In the genomic region with DNA sequence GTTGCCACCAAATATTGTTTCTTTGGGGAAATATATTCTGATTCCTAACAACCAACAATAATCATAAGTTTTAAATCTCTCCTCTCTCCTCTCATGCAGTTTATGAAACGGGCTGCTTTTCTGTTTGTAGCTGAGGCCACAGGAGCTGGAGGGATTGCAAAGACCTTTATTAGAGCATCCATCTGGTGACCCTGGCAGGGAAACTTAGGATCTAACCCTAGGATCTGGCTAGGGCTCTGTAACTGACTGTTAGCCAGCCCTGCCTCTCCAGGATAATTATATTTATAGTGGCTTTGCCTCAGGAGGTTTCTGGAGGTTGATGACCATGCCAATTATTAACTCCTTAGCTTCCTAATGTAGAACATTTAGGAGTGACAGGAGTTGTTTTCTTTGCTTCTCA, we compare ENCODE assay signal across 1 cellular context.
TF ChIP-seq lines count a peak whose summit lies in the region.

No MANE protein-coding gene starts in this region.

TF ChIP-seq in SK-N-SH treated with all-trans-retinoic acid at 6 μM for 48 hours, 23 proteins besides CTCF, POLR2A, EP300 and RAD21 (continued from another document):
- TF ChIP-seq, protein P1, sequence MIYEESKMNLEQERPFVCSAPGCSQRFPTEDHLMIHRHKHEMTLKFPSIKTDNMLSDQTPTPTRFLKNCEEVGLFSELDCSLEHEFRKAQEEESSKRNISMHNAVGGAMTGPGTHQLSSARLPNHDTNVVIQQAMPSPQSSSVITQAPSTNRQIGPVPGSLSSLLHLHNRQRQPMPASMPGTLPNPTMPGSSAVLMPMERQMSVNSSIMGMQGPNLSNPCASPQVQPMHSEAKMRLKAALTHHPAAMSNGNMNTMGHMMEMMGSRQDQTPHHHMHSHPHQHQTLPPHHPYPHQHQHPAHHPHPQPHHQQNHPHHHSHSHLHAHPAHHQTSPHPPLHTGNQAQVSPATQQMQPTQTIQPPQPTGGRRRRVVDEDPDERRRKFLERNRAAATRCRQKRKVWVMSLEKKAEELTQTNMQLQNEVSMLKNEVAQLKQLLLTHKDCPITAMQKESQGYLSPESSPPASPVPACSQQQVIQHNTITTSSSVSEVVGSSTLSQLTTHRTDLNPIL (CRISPR knock-in tag; IDR thresholded peaks at IDR 0.05; ENCODE audit: low read depth), result no peak
- TF ChIP-seq OSR1 (CRISPR knock-in tag; IDR thresholded peaks at IDR 0.05) (no peak), ZNF8 (CRISPR knock-in tag; IDR thresholded peaks at IDR 0.05) (no peak), GLIS3 (CRISPR knock-in tag; IDR thresholded peaks at IDR 0.05) (no peak), ISL1 (CRISPR knock-in tag; IDR thresholded peaks at IDR 0.05) (no peak), ZFP30 (CRISPR knock-in tag; IDR thresholded peaks at IDR 0.05) (no peak), RARB (CRISPR knock-in tag; IDR thresholded peaks at IDR 0.05) (no peak), ZC3H10 (CRISPR knock-in tag; IDR thresholded peaks at IDR 0.05) (no peak), TOX (CRISPR knock-in tag; IDR thresholded peaks at IDR 0.05; ENCODE audit: borderline replicate concordance) (no peak)
- TF ChIP-seq, protein P2, sequence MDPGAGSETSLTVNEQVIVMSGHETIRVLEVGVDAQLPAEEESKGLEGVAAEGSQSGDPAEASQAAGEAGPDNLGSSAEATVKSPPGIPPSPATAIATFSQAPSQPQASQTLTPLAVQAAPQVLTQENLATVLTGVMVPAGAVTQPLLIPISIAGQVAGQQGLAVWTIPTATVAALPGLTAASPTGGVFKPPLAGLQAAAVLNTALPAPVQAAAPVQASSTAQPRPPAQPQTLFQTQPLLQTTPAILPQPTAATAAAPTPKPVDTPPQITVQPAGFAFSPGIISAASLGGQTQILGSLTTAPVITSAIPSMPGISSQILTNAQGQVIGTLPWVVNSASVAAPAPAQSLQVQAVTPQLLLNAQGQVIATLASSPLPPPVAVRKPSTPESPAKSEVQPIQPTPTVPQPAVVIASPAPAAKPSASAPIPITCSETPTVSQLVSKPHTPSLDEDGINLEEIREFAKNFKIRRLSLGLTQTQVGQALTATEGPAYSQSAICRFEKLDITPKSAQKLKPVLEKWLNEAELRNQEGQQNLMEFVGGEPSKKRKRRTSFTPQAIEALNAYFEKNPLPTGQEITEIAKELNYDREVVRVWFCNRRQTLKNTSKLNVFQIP (CRISPR knock-in tag; IDR thresholded peaks at IDR 0.05; ENCODE audit: borderline replicate concordance, low read depth), result no peak
- TF ChIP-seq, protein P3, sequence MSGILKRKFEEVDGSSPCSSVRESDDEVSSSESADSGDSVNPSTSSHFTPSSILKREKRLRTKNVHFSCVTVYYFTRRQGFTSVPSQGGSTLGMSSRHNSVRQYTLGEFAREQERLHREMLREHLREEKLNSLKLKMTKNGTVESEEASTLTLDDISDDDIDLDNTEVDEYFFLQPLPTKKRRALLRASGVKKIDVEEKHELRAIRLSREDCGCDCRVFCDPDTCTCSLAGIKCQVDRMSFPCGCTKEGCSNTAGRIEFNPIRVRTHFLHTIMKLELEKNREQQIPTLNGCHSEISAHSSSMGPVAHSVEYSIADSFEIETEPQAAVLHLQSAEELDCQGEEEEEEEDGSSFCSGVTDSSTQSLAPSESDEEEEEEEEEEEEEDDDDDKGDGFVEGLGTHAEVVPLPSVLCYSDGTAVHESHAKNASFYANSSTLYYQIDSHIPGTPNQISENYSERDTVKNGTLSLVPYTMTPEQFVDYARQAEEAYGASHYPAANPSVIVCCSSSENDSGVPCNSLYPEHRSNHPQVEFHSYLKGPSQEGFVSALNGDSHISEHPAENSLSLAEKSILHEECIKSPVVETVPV (CRISPR knock-in tag; IDR thresholded peaks at IDR 0.05), result no peak
- TF ChIP-seq, protein P4, sequence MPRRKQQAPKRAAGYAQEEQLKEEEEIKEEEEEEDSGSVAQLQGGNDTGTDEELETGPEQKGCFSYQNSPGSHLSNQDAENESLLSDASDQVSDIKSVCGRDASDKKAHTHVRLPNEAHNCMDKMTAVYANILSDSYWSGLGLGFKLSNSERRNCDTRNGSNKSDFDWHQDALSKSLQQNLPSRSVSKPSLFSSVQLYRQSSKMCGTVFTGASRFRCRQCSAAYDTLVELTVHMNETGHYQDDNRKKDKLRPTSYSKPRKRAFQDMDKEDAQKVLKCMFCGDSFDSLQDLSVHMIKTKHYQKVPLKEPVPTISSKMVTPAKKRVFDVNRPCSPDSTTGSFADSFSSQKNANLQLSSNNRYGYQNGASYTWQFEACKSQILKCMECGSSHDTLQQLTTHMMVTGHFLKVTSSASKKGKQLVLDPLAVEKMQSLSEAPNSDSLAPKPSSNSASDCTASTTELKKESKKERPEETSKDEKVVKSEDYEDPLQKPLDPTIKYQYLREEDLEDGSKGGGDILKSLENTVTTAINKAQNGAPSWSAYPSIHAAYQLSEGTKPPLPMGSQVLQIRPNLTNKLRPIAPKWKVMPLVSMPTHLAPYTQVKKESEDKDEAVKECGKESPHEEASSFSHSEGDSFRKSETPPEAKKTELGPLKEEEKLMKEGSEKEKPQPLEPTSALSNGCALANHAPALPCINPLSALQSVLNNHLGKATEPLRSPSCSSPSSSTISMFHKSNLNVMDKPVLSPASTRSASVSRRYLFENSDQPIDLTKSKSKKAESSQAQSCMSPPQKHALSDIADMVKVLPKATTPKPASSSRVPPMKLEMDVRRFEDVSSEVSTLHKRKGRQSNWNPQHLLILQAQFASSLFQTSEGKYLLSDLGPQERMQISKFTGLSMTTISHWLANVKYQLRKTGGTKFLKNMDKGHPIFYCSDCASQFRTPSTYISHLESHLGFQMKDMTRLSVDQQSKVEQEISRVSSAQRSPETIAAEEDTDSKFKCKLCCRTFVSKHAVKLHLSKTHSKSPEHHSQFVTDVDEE (CRISPR knock-in tag; IDR thresholded peaks at IDR 0.05), result no peak
TF ChIP-seq in SK-N-SH treated with all-trans-retinoic acid at 6 μM for 48 hours: peak in this region for 0.
